Comparison of ENCODE assay signal across 26 cellular contexts in genomic region chr1:9022773-9023172, GRCh38. TPM values are rescaled to one million over a fixed set of nuclear protein-coding genes. Genes with fewer than 3 reads are reported as not detected.
"Had no signal": no experiment of that assay in that cellular context is flagged by ENCODE, and none has a peak within 500 bp of the region (broad histone marks: within the 10 kb centered on the region; RNA-seq: fewer than 3 reads in every experiment).

No MANE protein-coding gene starts in this region.

- FAIRE-seq: TTC549 had no signal

- DNase-seq: activated CD4-positive, alpha-beta memory T cell treated with anti-CD3 and anti-CD28 coated beads, Interleukin-2, amount 10 ng/mL, durations not matched to agents 7 days and 5 days; activated CD4-positive, alpha-beta T cell treated with anti-CD3 and anti-CD28 coated beads for 36 hours; activated CD4-positive, alpha-beta T cell treated with anti-CD3 and anti-CD28 coated beads, Interleukin-2, amount 50 U/mL, for 1 hour; activated CD8-positive, alpha-beta memory T cell treated with anti-CD3 and anti-CD28 coated beads, Interleukin-2, amount 50 U/mL, for 4 hours; activated gamma-delta T cell treated with Interleukin-2 at 50 U/mL for 16 hours; activated naive CD4-positive, alpha-beta T cell treated with anti-CD3 and anti-CD28 coated beads, Interleukin-2, amount 10 ng/mL, durations not matched to agents 7 days and 5 days; activated naive CD8-positive, alpha-beta T cell treated with anti-CD3 and anti-CD28 coated beads for 36 hours; activated T-cell treated with anti-CD3 and anti-CD28 coated beads, Interleukin-2, amount 50 U/mL, for 72 hours; brain microvascular endothelial cell; Kasumi-1; NCI-H1092; NCI-H1417 treated with DMSO at 0.1 percent for 48 hours; NCI-H1694; NCI-H2107; NCI-H345; NCI-H524; PC-3; SHP77 treated with DMSO at 0.1 percent for 48 hours; T-helper 17 cell; T1000 had no signal

- H3K27me3 ChIP-seq: brain microvascular endothelial cell, cardiac muscle cell had no signal

- H3K4me3 ChIP-seq: cardiac muscle cell had no signal

- H3K4me3 Mint-ChIP-seq: activated CD4-positive, alpha-beta memory T cell treated with anti-CD3 and anti-CD28 coated beads, Interleukin-2, amount 10 ng/mL, durations not matched to agents 7 days and 5 days; activated CD4-positive, alpha-beta T cell treated with anti-CD3 and anti-CD28 coated beads for 36 hours; activated naive CD4-positive, alpha-beta T cell treated with anti-CD3 and anti-CD28 coated beads, Interleukin-2, amount 10 ng/mL, durations not matched to agents 7 days and 5 days; activated naive CD8-positive, alpha-beta T cell treated with anti-CD3 and anti-CD28 coated beads for 36 hours; activated T-cell treated with anti-CD3 and anti-CD28 coated beads, Interleukin-2, amount 50 U/mL, for 72 hours; T-helper 17 cell had no signal

- H3K4me1 Mint-ChIP-seq: activated CD4-positive, alpha-beta memory T cell treated with anti-CD3 and anti-CD28 coated beads, Interleukin-2, amount 10 ng/mL, durations not matched to agents 7 days and 5 days; activated CD4-positive, alpha-beta T cell treated with anti-CD3 and anti-CD28 coated beads for 36 hours; activated naive CD4-positive, alpha-beta T cell treated with anti-CD3 and anti-CD28 coated beads, Interleukin-2, amount 10 ng/mL, durations not matched to agents 7 days and 5 days; activated naive CD8-positive, alpha-beta T cell treated with anti-CD3 and anti-CD28 coated beads for 36 hours had no signal

- H3K27ac Mint-ChIP-seq: activated CD4-positive, alpha-beta memory T cell treated with anti-CD3 and anti-CD28 coated beads, Interleukin-2, amount 10 ng/mL, durations not matched to agents 7 days and 5 days; activated CD4-positive, alpha-beta T cell treated with anti-CD3 and anti-CD28 coated beads for 36 hours; activated naive CD4-positive, alpha-beta T cell treated with anti-CD3 and anti-CD28 coated beads, Interleukin-2, amount 10 ng/mL, durations not matched to agents 7 days and 5 days; activated naive CD8-positive, alpha-beta T cell treated with anti-CD3 and anti-CD28 coated beads for 36 hours; activated T-cell treated with anti-CD3 and anti-CD28 coated beads, Interleukin-2, amount 50 U/mL, for 72 hours; activated T-helper 2 cell treated with anti-CD3 and anti-CD28 coated beads, Interferon-gamma antibody, Interleukin-2, Interleukin-4, amounts not matched to agents 10 μg/mL and 5 μg/mL and 100 μg/mL, durations not matched to agents 14 hours and 24 hours and 36 hours; T-helper 17 cell had no signal

- H3K9me3 Mint-ChIP-seq: activated CD4-positive, alpha-beta memory T cell treated with anti-CD3 and anti-CD28 coated beads, Interleukin-2, amount 10 ng/mL, durations not matched to agents 7 days and 5 days; activated naive CD4-positive, alpha-beta T cell treated with anti-CD3 and anti-CD28 coated beads, Interleukin-2, amount 10 ng/mL, durations not matched to agents 7 days and 5 days; activated naive CD8-positive, alpha-beta T cell treated with anti-CD3 and anti-CD28 coated beads for 36 hours; activated T-cell treated with anti-CD3 and anti-CD28 coated beads, Interleukin-2, amount 50 U/mL, for 72 hours; activated T-helper 2 cell treated with anti-CD3 and anti-CD28 coated beads, Interferon-gamma antibody, Interleukin-2, Interleukin-4, amounts not matched to agents 10 μg/mL and 5 μg/mL and 100 μg/mL, durations not matched to agents 14 hours and 24 hours and 36 hours had no signal

- H3K27ac ChIP-seq: brain microvascular endothelial cell, cardiac muscle cell, VCaP had no signal

- H3K36me3 Mint-ChIP-seq: activated naive CD4-positive, alpha-beta T cell treated with anti-CD3 and anti-CD28 coated beads, Interleukin-2, amount 10 ng/mL, durations not matched to agents 7 days and 5 days; activated naive CD8-positive, alpha-beta T cell treated with anti-CD3 and anti-CD28 coated beads for 36 hours had no signal

- H3K36me3 ChIP-seq: brain microvascular endothelial cell, cardiac muscle cell had no signal

- ATAC-seq: activated CD4-positive, alpha-beta T cell treated with anti-CD3 and anti-CD28 coated beads for 36 hours; activated T-cell treated with anti-CD3 and anti-CD28 coated beads, Interleukin-2, amount 50 U/mL, for 72 hours; PC-3; T-helper 17 cell had no signal

RNA-seq across cellular contexts. Expression of gene SLC2A7, which starts 3.5 kb away (rescaled TPM):
- total RNA-seq: activated CD4-positive, alpha-beta memory T cell treated with anti-CD3 and anti-CD28 coated beads, Interleukin-2, amount 10 ng/mL, durations not matched to agents 7 days and 5 days; activated CD4-positive, alpha-beta T cell treated with anti-CD3 and anti-CD28 coated beads for 36 hours; activated CD8-positive, alpha-beta memory T cell treated with anti-CD3 and anti-CD28 coated beads for 36 hours; activated T-helper 2 cell treated with anti-CD3 and anti-CD28 coated beads, Interferon-gamma antibody, Interleukin-2, Interleukin-4, amounts not matched to agents 10 μg/mL and 5 μg/mL and 100 μg/mL, durations not matched to agents 14 hours and 24 hours and 36 hours; cardiac muscle cell; PC-3; SK-MEL-5; T-helper 17 cell had no signal
- polyA plus RNA-seq: cardiac muscle cell had no signal

RNA-seq across cellular contexts. Expression of gene SLC2A5, which starts 46.7 kb away (rescaled TPM):
- total RNA-seq: activated CD4-positive, alpha-beta T cell treated with anti-CD3 and anti-CD28 coated beads for 36 hours; activated CD8-positive, alpha-beta memory T cell treated with anti-CD3 and anti-CD28 coated beads for 36 hours; activated T-cell treated with anti-CD3 and anti-CD28 coated beads, Interleukin-2, amount 50 U/mL, for 72 hours; activated T-helper 2 cell treated with anti-CD3 and anti-CD28 coated beads, Interferon-gamma antibody, Interleukin-2, Interleukin-4, amounts not matched to agents 10 μg/mL and 5 μg/mL and 100 μg/mL, durations not matched to agents 14 hours and 24 hours and 36 hours; cardiac muscle cell; PC-3 had no signal
- polyA plus RNA-seq: cardiac muscle cell had no signal
